ENCODE assay signal across 16 cellular contexts in the genomic region with DNA sequence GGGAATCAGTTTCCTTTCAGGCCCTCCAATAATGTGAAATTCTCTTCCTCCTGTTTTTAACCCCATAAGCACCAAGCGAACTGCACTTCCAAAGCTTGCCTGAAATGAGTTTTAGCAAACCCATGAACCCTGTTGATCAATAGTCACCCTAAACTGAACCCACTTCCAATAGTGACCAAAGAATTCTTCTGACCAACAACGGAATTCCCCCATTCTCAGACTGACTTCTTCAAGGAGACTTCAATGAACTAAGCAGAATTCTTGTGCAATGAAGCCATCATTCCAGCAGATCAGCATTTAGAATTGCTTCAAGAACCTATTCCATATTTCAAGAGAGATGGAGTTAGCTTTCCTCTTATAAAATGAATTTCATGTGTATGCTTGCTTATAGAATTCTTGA.
DNase-seq lines count a peak whose midpoint lies in the region; ATAC-seq and TF ChIP-seq lines count a peak whose summit lies in the region.
"Had no signal": no experiment of that assay in that cellular context is flagged by ENCODE, and none has a peak within 500 bp of the region (broad histone marks: within the 10 kb centered on the region; RNA-seq: fewer than 3 reads in every experiment).

No MANE protein-coding gene starts in this region.

- H3K79me1 ChIP-seq in trophoblast cell (ENCODE audit: low read length) = peaks cover 45% of the 10 kb centered on the region

- H3K4ac ChIP-seq in trophoblast cell (ENCODE audit: low read depth, low read length) = no peak overlapping the region

- no peaks in the 10 kb centered on the region for H3K79me2 ChIP-seq in fibroblast of lung (ENCODE audit: control insufficient read depth, insufficient read depth, low read length)
- H3K79me2 ChIP-seq in trophoblast cell (ENCODE audit: control insufficient read depth, insufficient read depth, low read length, poor library complexity) = peaks cover 6% of the 10 kb centered on the region

- H3K9ac ChIP-seq in fibroblast of lung (ENCODE audit: insufficient read depth, low read length) (no peak overlapping the region), trophoblast cell (ENCODE audit: low read length) (no peak overlapping the region)

- H2BK120ac ChIP-seq in trophoblast cell (ENCODE audit: insufficient read depth, low read length, poor library complexity) = peak overlapping the region; percentile 89

- H3K27ac ChIP-seq in fibroblast of lung (ENCODE audit: insufficient read depth, low read length) (no peak overlapping the region), trophoblast cell (ENCODE audit: low read depth, low read length) (peak overlapping the region; percentile 80)
- H3K27ac ChIP-seq: neutrophil, transverse colon had no signal

- H4K20me1 ChIP-seq in fibroblast of lung (ENCODE audit: control insufficient read depth, extremely low read depth, insufficient read depth, low read length) = no peaks in the 10 kb centered on the region

- H2AK5ac ChIP-seq in trophoblast cell (ENCODE audit: low read length) = no peak overlapping the region

- H3K4me2 ChIP-seq in fibroblast of lung (ENCODE audit: extremely low read depth, insufficient read depth, low read length) (no peak overlapping the region), trophoblast cell (ENCODE audit: low read length) (peak overlapping the region; percentile 28)

- H3K4me3 ChIP-seq in fibroblast of lung (replicated peaks in 1 of 4; ENCODE audit: control extremely low read depth in 1 of 4, insufficient read depth in 1 of 4, low read depth in 3 of 4, low read length in 4 of 4) (no peak overlapping the region), trophoblast cell (ENCODE audit: low read depth, low read length) (no peak overlapping the region), mucosa of descending colon (no peak overlapping the region)
- H3K4me3 ChIP-seq: HAP-1, transverse colon had no signal

- no peak overlapping the region for H3K23ac ChIP-seq in trophoblast cell (ENCODE audit: low read length)

- CTCF ChIA-PET in GM10248 (lab: Yijun Ruan, JAX) = interaction anchor here (0.6 kb wide), 1 partner anchor 1119 kb away, joined by 3 read pairs; no protein-coding TSS in a partner anchor

- TF ChIP-seq CTCF in GM10248 (IDR thresholded peaks at IDR 0.05; ENCODE audit: control extremely low read depth, extremely low read depth, low read depth, missing control alignments) = no peak
- no peak for TF ChIP-seq CTCF in fibroblast of lung (conservative IDR thresholded peaks at IDR 0.05 in 1 of 2, IDR thresholded peaks at IDR 0.05 in 1 of 2; ENCODE audit: low read depth in 1 of 2, low read length in 2 of 2)
- TF ChIP-seq CTCF in mucosa of descending colon (IDR thresholded peaks at IDR 0.05) = no peak

- ATAC-seq in mucosa of descending colon = no peak
- no peak for ATAC-seq in stimulated activated naive CD8-positive, alpha-beta T cell treated with anti-CD3 and anti-CD28 coated beads, Interleukin-15, Interleukin-2, amounts not matched to agents 100 U/mL and 50 U/mL, for 24 hours

- H2BK12ac ChIP-seq in trophoblast cell (ENCODE audit: low read length) = peak overlapping the region; percentile 82

- H4K12ac ChIP-seq in trophoblast cell (ENCODE audit: low read depth, low read length) = no peak overlapping the region

- DNase-seq in GM10248 (ENCODE audit: extremely low spot score) (peak; percentile 13), NCI-H226 (peak; percentile 40), fibroblast of lung (ENCODE audit: low read depth in 2 of 2) (peak; percentile 60 to 89), trophoblast cell (peak; percentile 54 to 89), mucosa of descending colon (no peak), NCI-H1048 (lab: John Stamatoyannopoulos, UW) (no peak)
- no peak for DNase-seq in activated naive CD4-positive, alpha-beta T cell treated with Interleukin-2 at 50 U/mL for 16 hours
- no peak for DNase-seq in stimulated activated naive CD8-positive, alpha-beta T cell treated with anti-CD3 and anti-CD28 coated beads, Interleukin-15, Interleukin-2, amounts not matched to agents 100 U/mL and 50 U/mL, for 24 hours
- DNase-seq: activated naive CD4-positive, alpha-beta T cell; CD4-positive, alpha-beta memory T cell; midbrain; NCI-H1436 treated with DMSO at 0.1 percent for 48 hours; T-helper 2 cell; transverse colon had no signal

- peak overlapping the region; percentile 93 for H2BK5ac ChIP-seq in trophoblast cell (ENCODE audit: low read depth, low read length, poor library complexity)

- intact Hi-C loops in mucosa of descending colon (cut with DNase I, micrococcal nuclease) = no loop called here

- H3K9me3 ChIP-seq in fibroblast of lung (ENCODE audit: control insufficient read depth, insufficient read depth, low read depth, low read length) (no peaks in the 10 kb centered on the region), trophoblast cell (ENCODE audit: insufficient read depth, low read depth, low read length) (peaks cover 3% of the 10 kb centered on the region), mucosa of descending colon (no peaks in the 10 kb centered on the region)
- H3K9me3 ChIP-seq: HAP-1, neutrophil, transverse colon had no signal

- no peak overlapping the region for H3K18ac ChIP-seq in trophoblast cell (ENCODE audit: low read length)

- no peak overlapping the region for H4K91ac ChIP-seq in trophoblast cell (ENCODE audit: low read depth, low read length)

- no peak overlapping the region for H2AFZ ChIP-seq in fibroblast of lung (ENCODE audit: low read length)
- no peak overlapping the region for H2AFZ ChIP-seq in trophoblast cell (ENCODE audit: insufficient read depth, low read length, poor library complexity)

- H3K4me1 ChIP-seq in fibroblast of lung (ENCODE audit: control insufficient read depth, extremely low read depth, insufficient read depth, low read length) = peaks cover 2% of the 10 kb centered on the region
- peaks cover 5 to 25% of the 10 kb centered on the region in 2 experiments for H3K4me1 ChIP-seq in trophoblast cell (ENCODE audit: control insufficient read depth in 1 of 2, insufficient read depth in 2 of 2, low read length in 2 of 2)
- no peaks in the 10 kb centered on the region for H3K4me1 ChIP-seq in mucosa of descending colon (ENCODE audit: low read depth)
- H3K4me1 ChIP-seq: HAP-1, transverse colon had no signal

- no peak overlapping the region for H4K8ac ChIP-seq in trophoblast cell (ENCODE audit: low read depth, low read length)

- POLR2A ChIA-PET in GM10248 (lab: Yijun Ruan, JAX) = no interaction called here

- H3K27me3 ChIP-seq in fibroblast of lung (ENCODE audit: control insufficient read depth, insufficient read depth, low read length) (no peaks in the 10 kb centered on the region), trophoblast cell (ENCODE audit: insufficient read depth, low read length) (no peaks in the 10 kb centered on the region)
- H3K27me3 ChIP-seq: transverse colon had no signal

- no peak overlapping the region for H3K14ac ChIP-seq in trophoblast cell (ENCODE audit: low read length)

- H3K36me3 ChIP-seq in fibroblast of lung (ENCODE audit: control insufficient read depth, insufficient read depth, low read length) (no peaks in the 10 kb centered on the region), trophoblast cell (ENCODE audit: control insufficient read depth in 1 of 2, insufficient read depth in 2 of 2, low read length in 2 of 2) (peaks cover 0 to 9% of the 10 kb centered on the region in 2 experiments), mucosa of descending colon (ENCODE audit: low read depth) (no peaks in the 10 kb centered on the region)
- H3K36me3 ChIP-seq: HAP-1, neutrophil, transverse colon had no signal

- WGBS in trophoblast cell (ENCODE audit: extremely low coverage, insufficient coverage, insufficient read length) = no CpG with 5 or more reads among the region's 2 CpGs

Comparison
In these comparisons a context has a peak if more than half of its experiments do, and no peak if none do; other contexts are left out.
1. DNase-seq: peak in GM10248 (single experiment), NCI-H226 (single experiment), fibroblast of lung (2 of 2) and trophoblast cell (2 of 2); none in activated naive CD4-positive, alpha-beta T cell treated with Interleukin-2 at 50 U/mL for 16 hours (single experiment), mucosa of descending colon (0 of 3), NCI-H1048 (single experiment) and stimulated activated naive CD8-positive, alpha-beta T cell treated with anti-CD3 and anti-CD28 coated beads, Interleukin-15, Interleukin-2, amounts not matched to agents 100 U/mL and 50 U/mL, for 24 hours (single experiment).